ENCODE assay signal across 8 cellular contexts in the genomic region with DNA sequence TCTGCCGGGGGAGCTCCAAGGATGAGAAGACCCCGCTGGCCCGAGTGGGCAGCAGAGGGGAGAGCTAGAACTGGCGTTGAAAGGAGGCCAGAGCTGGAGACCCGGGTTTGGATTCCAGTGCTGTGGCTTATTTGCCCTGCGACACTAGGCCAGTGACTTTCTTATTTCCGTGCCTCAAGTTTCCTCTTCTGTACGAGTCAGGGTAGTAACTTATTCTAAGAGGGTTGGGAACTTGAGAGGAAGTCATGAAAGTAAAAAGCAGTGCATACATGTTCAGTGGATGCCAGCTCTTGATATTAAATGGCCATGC. TPM values are rescaled to one million over a fixed set of nuclear protein-coding genes. Genes with fewer than 3 reads are reported as not detected.
A peak's percentile ranks its signal among the peaks of the same experiment; 100 is the strongest.
DNase-seq lines count a peak whose midpoint lies in the region; TF ChIP-seq lines count a peak whose summit lies in the region.

No MANE protein-coding gene starts in this region.

- peak overlapping the region; percentile 76 for H3K4me3 ChIP-seq in effector memory CD4-positive, alpha-beta T cell (ENCODE audit: insufficient read depth, low read depth, low read length, poor library complexity, severe bottlenecking)

- CTCF ChIA-PET in RWPE1 (lab: Yijun Ruan, JAX) = interaction anchor here (0.6 to 1.2 kb wide), 4 partner anchors 17 to 928 kb away, joined by 3 to 4 read pairs (median 3); no protein-coding TSS in a partner anchor

- H3K4me1 ChIP-seq in effector memory CD4-positive, alpha-beta T cell (ENCODE audit: control insufficient read depth, insufficient read depth, low read length, poor library complexity, severe bottlenecking) = peaks cover 13% of the 10 kb centered on the region

- peaks cover 37% of the 10 kb centered on the region for H3K36me3 Mint-ChIP-seq in activated CD4-positive, alpha-beta T cell treated with anti-CD3 and anti-CD28 coated beads, Interleukin-2, amount 10 ng/mL, durations not matched to agents 24 days and 14 days (ENCODE audit: low read depth)
- H3K36me3 Mint-ChIP-seq in neural crest cell (ENCODE audit: low read depth) = peaks cover 7% of the 10 kb centered on the region

- intact Hi-C loops in activated CD4-positive, alpha-beta T cell treated with anti-CD3 and anti-CD28 coated beads, Interleukin-2, amount 10 ng/mL, durations not matched to agents 24 days and 14 days (cut with micrococcal nuclease) = loop anchor here (1.0 to 2.0 kb wide), 4 partner anchors 11 to 75 kb away; partner anchors contain the start of genes AP1M1 and RAB8A

- POLR2A ChIA-PET in RWPE1 (lab: Yijun Ruan, JAX; ENCODE audit: low non-redundant PET) = interaction anchor here (1.0 kb wide), 1 partner anchor 12 kb away, joined by 4 read pairs; the partner anchor contains the start of gene AP1M1

- TF ChIP-seq CTCF in RWPE1 (conservative IDR thresholded peaks at IDR 0.05; ENCODE audit: low read depth) = no peak
- no peak for TF ChIP-seq CTCF in neural crest cell (conservative IDR thresholded peaks at IDR 0.05)

- no peaks in the 10 kb centered on the region for H3K9me3 ChIP-seq in effector memory CD4-positive, alpha-beta T cell (ENCODE audit: control insufficient read depth, low read length)

- peak overlapping the region; percentile 95 for H3K27ac Mint-ChIP-seq in activated CD4-positive, alpha-beta T cell treated with anti-CD3 and anti-CD28 coated beads, Interleukin-2, amount 10 ng/mL, durations not matched to agents 24 days and 14 days
- peak overlapping the region; percentile 95 for H3K27ac Mint-ChIP-seq in neural crest cell (ENCODE audit: unreplicated experiment)

- peak overlapping the region; percentile 100 for H3K4me3 Mint-ChIP-seq in activated CD4-positive, alpha-beta T cell treated with anti-CD3 and anti-CD28 coated beads, Interleukin-2, amount 10 ng/mL, durations not matched to agents 24 days and 14 days
- peak overlapping the region; percentile 100 for H3K4me3 Mint-ChIP-seq in neural crest cell

- peaks cover 2% of the 10 kb centered on the region for H3K27me3 Mint-ChIP-seq in activated CD4-positive, alpha-beta T cell treated with anti-CD3 and anti-CD28 coated beads, Interleukin-2, amount 10 ng/mL, durations not matched to agents 24 days and 14 days
- peaks cover 15% of the 10 kb centered on the region for H3K27me3 Mint-ChIP-seq in neural crest cell (ENCODE audit: low read depth)

- H3K27ac ChIP-seq in RWPE1 = peak overlapping the region; percentile 71
- H3K27ac ChIP-seq in effector memory CD4-positive, alpha-beta T cell (ENCODE audit: insufficient read depth, low read length, poor library complexity, severe bottlenecking) = peak overlapping the region; percentile 75

- no peaks in the 10 kb centered on the region for H3K27me3 ChIP-seq in effector memory CD4-positive, alpha-beta T cell (replicated peaks; ENCODE audit: control insufficient read depth, insufficient read depth, low read length, poor library complexity, severe bottlenecking)

- no peak for DNase-seq in activated CD4-positive, alpha-beta T cell treated with anti-CD3 and anti-CD28 coated beads, Interleukin-2, amount 10 ng/mL, durations not matched to agents 24 days and 14 days
- DNase-seq in activated CD4-positive, alpha-beta T cell treated with anti-CD3 and anti-CD28 coated beads for 1 hour = no peak
- no peak for DNase-seq in RWPE1 (ENCODE audit: low spot score)
- DNase-seq in effector memory CD4-positive, alpha-beta T cell = no peak
- DNase-seq in neural crest cell (ENCODE audit: low read depth, low spot score) = no peak
- DNase-seq in DMS79 treated with DMSO at 0.1 percent for 48 hours (lab: John Stamatoyannopoulos, UW) = no peak
- DNase-seq in NCI-H1048 (lab: John Stamatoyannopoulos, UW) = no peak
- DNase-seq in stimulated activated CD4-positive, alpha-beta T cell treated with anti-CD3 and anti-CD28 coated beads, Interleukin-2, amount 100 ng/mL, for 24 hours = no peak

- peaks cover 27% of the 10 kb centered on the region for H3K4me1 Mint-ChIP-seq in activated CD4-positive, alpha-beta T cell treated with anti-CD3 and anti-CD28 coated beads, Interleukin-2, amount 10 ng/mL, durations not matched to agents 24 days and 14 days
- H3K4me1 Mint-ChIP-seq in neural crest cell = peaks cover 26% of the 10 kb centered on the region

- H3K9me3 Mint-ChIP-seq in activated CD4-positive, alpha-beta T cell treated with anti-CD3 and anti-CD28 coated beads, Interleukin-2, amount 10 ng/mL, durations not matched to agents 24 days and 14 days = no peaks in the 10 kb centered on the region
- no peaks in the 10 kb centered on the region for H3K9me3 Mint-ChIP-seq in neural crest cell

- H3K36me3 ChIP-seq in effector memory CD4-positive, alpha-beta T cell (ENCODE audit: control insufficient read depth, insufficient read depth, low read length) = peaks cover 28% of the 10 kb centered on the region

RNA-seq across cellular contexts. Expression of gene FAM32A, which starts 0.7 kb away (rescaled TPM):
- 59.2 and 65.2 TPM in 2 replicates for total RNA-seq in activated CD4-positive, alpha-beta T cell treated with anti-CD3 and anti-CD28 coated beads, Interleukin-2, amount 10 ng/mL, durations not matched to agents 24 days and 14 days
- 84.4 and 85.9 TPM in 2 replicates for total RNA-seq in neural crest cell

RNA-seq across cellular contexts. Expression of gene AP1M1, which starts 11.8 kb away (rescaled TPM):
- 107 and 111 TPM in 2 replicates for total RNA-seq in activated CD4-positive, alpha-beta T cell treated with anti-CD3 and anti-CD28 coated beads, Interleukin-2, amount 10 ng/mL, durations not matched to agents 24 days and 14 days
- total RNA-seq in neural crest cell = 97.6 and 104 TPM in 2 replicates

RNA-seq across cellular contexts. Expression of gene CIB3, which starts 12.6 kb away (rescaled TPM):
- not detected in 2 replicates for total RNA-seq in activated CD4-positive, alpha-beta T cell treated with anti-CD3 and anti-CD28 coated beads, Interleukin-2, amount 10 ng/mL, durations not matched to agents 24 days and 14 days
- total RNA-seq in neural crest cell = not detected in 2 replicates

RNA-seq across cellular contexts. Expression of gene HSH2D, which starts 42.4 kb away (rescaled TPM):
- 22.7 and 23.1 TPM in 2 replicates for total RNA-seq in activated CD4-positive, alpha-beta T cell treated with anti-CD3 and anti-CD28 coated beads, Interleukin-2, amount 10 ng/mL, durations not matched to agents 24 days and 14 days
- total RNA-seq in neural crest cell = not detected in 2 replicates
